In the genomic region with DNA sequence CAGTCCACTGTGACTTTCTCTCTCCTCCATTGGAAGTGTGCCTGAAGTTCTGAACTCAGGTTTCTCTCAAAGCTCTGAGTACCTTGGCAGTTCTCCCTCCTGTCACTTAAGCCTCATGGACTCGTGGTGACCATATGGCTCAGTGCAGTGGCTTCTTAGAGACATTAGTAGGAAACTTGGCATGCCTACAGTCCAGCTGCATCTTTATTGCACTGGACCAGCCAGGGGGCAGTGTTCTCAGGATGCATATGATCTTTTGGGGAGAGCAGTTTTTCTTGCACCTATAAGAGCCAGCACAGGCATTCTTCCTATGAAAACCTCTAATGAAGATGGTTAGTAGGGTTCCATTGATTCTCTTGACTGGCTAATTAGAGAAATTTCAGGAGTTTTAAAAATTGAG, we compare ENCODE assay signal across 21 cellular contexts. TPM values are rescaled to one million over a fixed set of nuclear protein-coding genes. Genes with fewer than 3 reads are reported as not detected.
DNase-seq lines count a peak whose midpoint lies in the region; ATAC-seq, FAIRE-seq and TF ChIP-seq lines count a peak whose summit lies in the region.
"Had no signal": no experiment of that assay in that cellular context is flagged by ENCODE, and none has a peak within 500 bp of the region (broad histone marks: within the 10 kb centered on the region; RNA-seq: fewer than 3 reads in every experiment).

No MANE protein-coding gene starts in this region.

- in situ Hi-C loops in HepG2 (cut with HindIII; ENCODE audit: extremely low pct_ligation_motif_present, low pct_unique_long_range_greater_than_20kb): loop anchor here (10.0 kb wide), 1 partner anchor 945 kb away; no protein-coding TSS in a partner anchor

- CTCF ChIA-PET in HepG2 (lab: Yijun Ruan, JAX; ENCODE audit: low intra/inter-chr PET ratio, low total read pairs) (no interaction called here), PC-3 (lab: Charles Lee) (no interaction called here)
- CTCF ChIA-PET in activated CD8-positive, alpha-beta T cell treated with anti-CD3 and anti-CD28 coated beads for 36 hours (lab: Charles Lee): interaction anchor here (1.9 kb wide), 1 partner anchor 8 kb away, joined by 7 read pairs; no protein-coding TSS in a partner anchor

- H2AFZ ChIP-seq in HepG2 (ENCODE audit: low read length) (no peak overlapping the region), PC-3 (ENCODE audit: low read length) (no peak overlapping the region)

- no peaks in the 10 kb centered on the region for H3K36me3 ChIP-seq in liver (ENCODE audit: control insufficient read depth in 4 of 4, insufficient read depth in 3 of 4, low read depth in 1 of 4, low read length in 3 of 4)
- no peaks in the 10 kb centered on the region for H3K36me3 ChIP-seq in HepG2 (replicated peaks in 1 of 2; ENCODE audit: control insufficient read depth in 1 of 2, insufficient read depth in 2 of 2, low read length in 2 of 2)
- H3K36me3 ChIP-seq in PC-3 (ENCODE audit: low read depth, low read length): no peaks in the 10 kb centered on the region
- no peaks in the 10 kb centered on the region for H3K36me3 ChIP-seq in aorta (ENCODE audit: control insufficient read depth in 1 of 2, insufficient read depth in 2 of 2, low read length in 1 of 2)
- H3K36me3 ChIP-seq: BLaER1, gastroesophageal sphincter, SJSA1 had no signal

- TF ChIP-seq POLR2A in HepG2 (IDR thresholded peaks at IDR 0.05; ENCODE audit: insufficient read depth in 1 of 2, low read depth in 2 of 2, low read length in 2 of 2) (no peak), GM12892 (IDR thresholded peaks at IDR 0.05; ENCODE audit: low read depth, low read length) (no peak)

- no peak overlapping the region for H3K4me3 Mint-ChIP-seq in activated CD8-positive, alpha-beta T cell treated with anti-CD3 and anti-CD28 coated beads for 36 hours
- H3K4me3 Mint-ChIP-seq: activated CD4-positive, alpha-beta memory T cell treated with anti-CD3 and anti-CD28 coated beads, Interleukin-2, amount 10 ng/mL, durations not matched to agents 7 days and 5 days; effector memory CD8-positive, alpha-beta T cell had no signal

- H4K20me1 ChIP-seq in HepG2 (ENCODE audit: insufficient read depth, low read length): no peaks in the 10 kb centered on the region
- H4K20me1 ChIP-seq in PC-3 (ENCODE audit: low read length): no peaks in the 10 kb centered on the region
- H4K20me1 ChIP-seq: BLaER1 had no signal

- peak in 1 of 2 donors; percentile 30 for TF ChIP-seq RAD21 in liver (IDR thresholded peaks at IDR 0.05)
- TF ChIP-seq RAD21 in HepG2 (CRISPR knock-in tag; IDR thresholded peaks at IDR 0.05): no peak

- BruUV-seq in HepG2 (replicated peaks; lab: Mats Ljungman, UMichigan): no TSS peak
- no TSS peak for BruUV-seq in PC-3 (replicated peaks; lab: Mats Ljungman, UMichigan)

- no peaks in the 10 kb centered on the region for H3K36me3 Mint-ChIP-seq in activated CD8-positive, alpha-beta T cell treated with anti-CD3 and anti-CD28 coated beads for 36 hours (ENCODE audit: low read depth)

- ATAC-seq in HepG2: no peak; the same call in 2 of the 3 replicates
- no peak for ATAC-seq in PC-3
- ATAC-seq in aorta (ENCODE audit: low FRiP score): peak; percentile 40
- ATAC-seq in activated CD8-positive, alpha-beta T cell treated with anti-CD3 and anti-CD28 coated beads for 36 hours: no peak
- ATAC-seq: effector memory CD8-positive, alpha-beta T cell; gastroesophageal sphincter had no signal

- H3K27ac ChIP-seq in liver (ENCODE audit: low read depth in 1 of 2, low read length in 2 of 2) (no peak overlapping the region), HepG2 (ENCODE audit: extremely low read length, insufficient read depth, low read length) (no peak overlapping the region), PC-3 (ENCODE audit: low read length) (no peak overlapping the region), aorta (ENCODE audit: low read depth in 1 of 2, low read length in 2 of 2) (no peak overlapping the region)
- H3K27ac ChIP-seq: BLaER1, gastroesophageal sphincter, SJSA1, testis had no signal

- no peak for DNase-seq in HepG2 (ENCODE audit: low spot score)
- no peak for DNase-seq in PC-3
- DNase-seq in fibroblast of pulmonary artery (ENCODE audit: low read depth): no peak
- DNase-seq in aorta: no peak
- no peak for DNase-seq in GM12892 (ENCODE audit: insufficient read length)
- DNase-seq in central memory CD4-positive, alpha-beta T cell: no peak
- no peak for DNase-seq in activated CD8-positive, alpha-beta T cell treated with anti-CD3 and anti-CD28 coated beads for 36 hours
- DNase-seq: activated CD4-positive, alpha-beta memory T cell treated with anti-CD3 and anti-CD28 coated beads, Interleukin-2, amount 10 ng/mL, durations not matched to agents 7 days and 5 days; effector memory CD8-positive, alpha-beta T cell; EL; NCI-H2081; stimulated activated CD4-positive, alpha-beta T cell treated with anti-CD3 and anti-CD28 coated beads, Interleukin-1b, Interleukin-23, amount 100 ng/mL, for 48 hours; stimulated activated CD8-positive, alpha-beta memory T cell treated with anti-CD3 and anti-CD28 coated beads, Interleukin-4, amount 100 ng/mL, for 48 hours; testis had no signal

- 20% methylated on average over 1 of the region's 1 CpG for WGBS in liver
- WGBS in HepG2 (ENCODE audit: low lambda C conversion rate): 0% methylated on average over 1 of the region's 1 CpG
- 4% methylated on average over 1 of the region's 1 CpG for WGBS in aorta, 2 donors

- no peak for TF ChIP-seq EP300 in HepG2 (IDR thresholded peaks at IDR 0.05; ENCODE audit: low read depth in 2 of 2, low read length in 2 of 2)
- TF ChIP-seq EP300 in HepG2 (CRISPR knock-in tag; IDR thresholded peaks at IDR 0.05; ENCODE audit: borderline replicate concordance): no peak

- no peaks in the 10 kb centered on the region for H3F3A ChIP-seq in PC-3 (ENCODE audit: low read length, unreplicated experiment)

- intact Hi-C loops in HepG2 (cut with micrococcal nuclease; ENCODE audit: unreplicated experiment): loop anchor here (10.0 kb wide), 1 partner anchor 935 kb away; no protein-coding TSS in a partner anchor
- intact Hi-C loops in PC-3 (cut with micrococcal nuclease): no loop called here
- intact Hi-C loops in aorta (cut with DNase I): loop anchor here in 1 of 2 donors (10.0 kb wide), 2 partner anchors 345 to 425 kb away; partner anchors contain the start of gene DAAM2
- intact Hi-C loops in activated CD8-positive, alpha-beta T cell treated with anti-CD3 and anti-CD28 coated beads for 36 hours (cut with micrococcal nuclease): no loop called here

- H3K9ac ChIP-seq in liver (ENCODE audit: low read depth in 1 of 2, low read length in 2 of 2): no peak overlapping the region
- H3K9ac ChIP-seq in HepG2 (ENCODE audit: insufficient read depth, low read depth, low read length): no peak overlapping the region
- H3K9ac ChIP-seq in PC-3 (ENCODE audit: low read length): no peak overlapping the region
- H3K9ac ChIP-seq: BLaER1 had no signal

- no peak for FAIRE-seq in HepG2 (lab: Jason Lieb, UNC)
- no peak for FAIRE-seq in GM12892 (lab: Jason Lieb, UNC)
- FAIRE-seq: astrocyte, GM12891, islet of Langerhans had no signal

- H3K4me2 ChIP-seq in HepG2 (ENCODE audit: low read depth, low read length): no peak overlapping the region
- H3K4me2 ChIP-seq in PC-3 (ENCODE audit: low read length): no peak overlapping the region
- H3K4me2 ChIP-seq: BLaER1 had no signal

- H3K9me3 ChIP-seq in liver (ENCODE audit: control insufficient read depth in 4 of 4, low read length in 3 of 4): no peaks in the 10 kb centered on the region
- no peaks in the 10 kb centered on the region for H3K9me3 ChIP-seq in HepG2 (ENCODE audit: low read length)
- H3K9me3 ChIP-seq in PC-3 (ENCODE audit: low read length): no peaks in the 10 kb centered on the region
- no peaks in the 10 kb centered on the region for H3K9me3 ChIP-seq in aorta (ENCODE audit: control insufficient read depth, low read length)
- H3K9me3 ChIP-seq: BLaER1, gastroesophageal sphincter, SJSA1, testis had no signal

- H3K4me1 ChIP-seq in liver (ENCODE audit: control insufficient read depth in 4 of 4, insufficient read depth in 4 of 4, low read length in 3 of 4): peaks cover 3 to 14% (median 9%) of the 10 kb centered on the region in 4 donors
- no peaks in the 10 kb centered on the region for H3K4me1 ChIP-seq in HepG2 (ENCODE audit: insufficient read depth, low read length)
- H3K4me1 ChIP-seq in PC-3 (ENCODE audit: insufficient read depth, low read length): peaks cover 5% of the 10 kb centered on the region; the same call in 1 of the 2 replicates
- H3K4me1 ChIP-seq in aorta (ENCODE audit: control insufficient read depth in 1 of 2, insufficient read depth in 2 of 2, low read length in 2 of 2): peaks cover 0 to 4% of the 10 kb centered on the region in 2 donors
- H3K4me1 ChIP-seq: BLaER1, gastroesophageal sphincter had no signal

- H3K27ac Mint-ChIP-seq in activated CD8-positive, alpha-beta T cell treated with anti-CD3 and anti-CD28 coated beads for 36 hours: no peak overlapping the region
- H3K27ac Mint-ChIP-seq: activated CD4-positive, alpha-beta memory T cell treated with anti-CD3 and anti-CD28 coated beads, Interleukin-2, amount 10 ng/mL, durations not matched to agents 7 days and 5 days; effector memory CD8-positive, alpha-beta T cell had no signal

- POLR2A ChIA-PET in HepG2 (lab: Yijun Ruan, JAX): no interaction called here
- POLR2A ChIA-PET in PC-3 (lab: Charles Lee; ENCODE audit: unreplicated experiment): no interaction called here
- POLR2A ChIA-PET in activated CD8-positive, alpha-beta T cell treated with anti-CD3 and anti-CD28 coated beads for 36 hours (lab: Charles Lee): no interaction called here

- H3K4me3 ChIP-seq in liver (ENCODE audit: low read depth in 1 of 3, low read length in 3 of 3) (no peak overlapping the region), HepG2 (replicated peaks in 1 of 3; ENCODE audit: insufficient read depth in 1 of 3, low read depth in 2 of 3, low read length in 3 of 3) (no peak overlapping the region), PC-3 (ENCODE audit: low read length) (no peak overlapping the region), fibroblast of pulmonary artery (replicated peaks; ENCODE audit: low read depth, low read length) (no peak overlapping the region), aorta (ENCODE audit: low read length in 2 of 2) (no peak overlapping the region)
- H3K4me3 ChIP-seq: BLaER1, gastroesophageal sphincter, SJSA1, testis had no signal

- H3K79me2 ChIP-seq in HepG2 (ENCODE audit: insufficient read depth, low read length) (no peaks in the 10 kb centered on the region), PC-3 (ENCODE audit: low read length) (no peaks in the 10 kb centered on the region)

- H3K9me3 Mint-ChIP-seq in activated CD8-positive, alpha-beta T cell treated with anti-CD3 and anti-CD28 coated beads for 36 hours: no peaks in the 10 kb centered on the region
- H3K9me3 Mint-ChIP-seq: activated CD4-positive, alpha-beta memory T cell treated with anti-CD3 and anti-CD28 coated beads, Interleukin-2, amount 10 ng/mL, durations not matched to agents 7 days and 5 days; effector memory CD8-positive, alpha-beta T cell had no signal

- H3K4me1 Mint-ChIP-seq in activated CD8-positive, alpha-beta T cell treated with anti-CD3 and anti-CD28 coated beads for 36 hours (ENCODE audit: low read depth): no peaks in the 10 kb centered on the region
- H3K4me1 Mint-ChIP-seq: activated CD4-positive, alpha-beta memory T cell treated with anti-CD3 and anti-CD28 coated beads, Interleukin-2, amount 10 ng/mL, durations not matched to agents 7 days and 5 days had no signal

- TF ChIP-seq CTCF in liver (IDR thresholded peaks at IDR 0.05; ENCODE audit: low read depth, low read length, missing input control): peak; percentile 5
- TF ChIP-seq CTCF in HepG2 (CRISPR knock-in tag; IDR thresholded peaks at IDR 0.05): no peak
- TF ChIP-seq CTCF in PC-3 (conservative IDR thresholded peaks at IDR 0.05; ENCODE audit: low read depth, low read length): peak; percentile 39
- TF ChIP-seq CTCF in fibroblast of pulmonary artery (IDR thresholded peaks at IDR 0.05; ENCODE audit: low read length, missing control alignments): peak; percentile 30
- no peak for TF ChIP-seq CTCF in activated CD8-positive, alpha-beta T cell treated with anti-CD3 and anti-CD28 coated beads for 36 hours (IDR thresholded peaks at IDR 0.05)

- no peaks in the 10 kb centered on the region for H3K27me3 ChIP-seq in liver (ENCODE audit: control insufficient read depth in 4 of 4, insufficient read depth in 4 of 4, low read length in 3 of 4)
- H3K27me3 ChIP-seq in HepG2 (ENCODE audit: control insufficient read depth in 1 of 2, insufficient read depth in 2 of 2, low read length in 2 of 2): no peaks in the 10 kb centered on the region
- H3K27me3 ChIP-seq in PC-3 (ENCODE audit: low read length): peaks cover 15% of the 10 kb centered on the region
- H3K27me3 ChIP-seq in aorta (ENCODE audit: control insufficient read depth in 1 of 2, insufficient read depth in 2 of 2, low read length in 1 of 2): no peaks in the 10 kb centered on the region
- H3K27me3 ChIP-seq: BLaER1, gastroesophageal sphincter, SJSA1, testis had no signal

- peaks cover 8% of the 10 kb centered on the region for H3K27me3 Mint-ChIP-seq in activated CD8-positive, alpha-beta T cell treated with anti-CD3 and anti-CD28 coated beads for 36 hours

- no peaks in the 10 kb centered on the region for H3K9me2 ChIP-seq in PC-3 (replicated peaks; ENCODE audit: low read length)

RNA-seq across cellular contexts. Expression of gene KCNK16, which starts 47.5 kb away (rescaled TPM):
- total RNA-seq in liver (not detected), HepG2 (2016; rRNA removed; fragmentation: Illumina TruSeq; extraction: Trizol) (not detected in 2 replicates), PC-3 (2014; rRNA removed) (not detected in 2 replicates), aorta (not detected)
- polyA plus RNA-seq in liver (not detected), HepG2 (2011; rRNA removed) (not detected in 2 replicates), aorta (not detected)
- not detected in 2 replicates for total RNA-seq in HepG2 (2016; cell fraction: cytosol; rRNA removed; fragmentation: Illumina TruSeq; extraction: Trizol; ENCODE audit: low read depth)
- not detected in 2 replicates for total RNA-seq in HepG2 (2016; cell fraction: insoluble cytoplasmic fraction; rRNA removed; fragmentation: Illumina TruSeq; extraction: Trizol)
- total RNA-seq in HepG2 (2016; cell fraction: membrane; rRNA removed; fragmentation: Illumina TruSeq; extraction: Trizol): not detected in 2 replicates
- total RNA-seq in HepG2 (2016; cell fraction: nucleus; rRNA removed; fragmentation: Illumina TruSeq; extraction: Trizol): not detected in 2 replicates
- polyA plus RNA-seq in HepG2 (2011; cell fraction: cytosol; rRNA removed): not detected in 2 replicates
- not detected in 2 replicates for polyA plus RNA-seq in HepG2 (2011; cell fraction: nucleus; rRNA removed)
- polyA plus RNA-seq in HepG2 (2012): not detected in 2 replicates
- not detected in 2 replicates for polyA plus RNA-seq in HepG2 (2016; cell fraction: cytosol; fragmentation: Illumina TruSeq; extraction: Trizol; ENCODE audit: low read depth)
- polyA plus RNA-seq in HepG2 (2016; cell fraction: insoluble cytoplasmic fraction; fragmentation: Illumina TruSeq; extraction: Trizol; ENCODE audit: low read depth): not detected in 2 replicates
- polyA plus RNA-seq in HepG2 (2016; cell fraction: membrane; fragmentation: Illumina TruSeq; extraction: Trizol; ENCODE audit: low read depth): not detected in 2 replicates
- not detected in 2 replicates for polyA plus RNA-seq in HepG2 (2016; cell fraction: nucleus; fragmentation: Illumina TruSeq; extraction: Trizol; ENCODE audit: insufficient read depth, low read depth)
- not detected in 2 replicates for polyA minus RNA-seq in HepG2 (2011; rRNA and poly(A)+ RNA removed; ENCODE audit: low replicate concordance)
- not detected in 2 replicates for polyA minus RNA-seq in HepG2 (2011; cell fraction: cytosol; rRNA and poly(A)+ RNA removed)
- polyA minus RNA-seq in HepG2 (2011; cell fraction: nucleus; rRNA and poly(A)+ RNA removed): not detected in 2 replicates
- not detected for polyA plus RNA-seq in GM12892 (2012; ENCODE audit: missing spikeins)
- not detected for total RNA-seq in activated CD8-positive, alpha-beta T cell treated with anti-CD3 and anti-CD28 coated beads for 36 hours
- total RNA-seq: activated CD4-positive, alpha-beta memory T cell treated with anti-CD3 and anti-CD28 coated beads, Interleukin-2, amount 10 ng/mL, durations not matched to agents 7 days and 5 days; astrocyte; gastroesophageal sphincter; SJSA1; testis had no signal

RNA-seq across cellular contexts. Expression of gene KCNK17, which starts 55.8 kb away (rescaled TPM):
- total RNA-seq in liver (1 to 10 TPM in 1 of 2 donors, under 1 TPM in 1; 0.19 to 1.9 TPM), HepG2 (2016; rRNA removed; fragmentation: Illumina TruSeq; extraction: Trizol) (not detected in 2 replicates), PC-3 (2014; rRNA removed) (not detected in 2 replicates), aorta (10 to 100 TPM in 1 of 2 donors, 1 to 10 TPM in 1; 1.6 to 10.4 TPM)
- polyA plus RNA-seq in liver (under 1 TPM; 0.36 to 0.63 TPM), HepG2 (2011; rRNA removed) (not detected in 2 replicates), aorta (10 to 100 TPM in 1 of 2 donors, 1 to 10 TPM in 1; 3.0 to 12.8 TPM)
- not detected in 2 replicates for total RNA-seq in HepG2 (2016; cell fraction: cytosol; rRNA removed; fragmentation: Illumina TruSeq; extraction: Trizol; ENCODE audit: low read depth)
- total RNA-seq in HepG2 (2016; cell fraction: insoluble cytoplasmic fraction; rRNA removed; fragmentation: Illumina TruSeq; extraction: Trizol): not detected in 2 replicates
- total RNA-seq in HepG2 (2016; cell fraction: membrane; rRNA removed; fragmentation: Illumina TruSeq; extraction: Trizol): not detected in 2 replicates
- not detected in 2 replicates for total RNA-seq in HepG2 (2016; cell fraction: nucleus; rRNA removed; fragmentation: Illumina TruSeq; extraction: Trizol)
- polyA plus RNA-seq in HepG2 (2011; cell fraction: cytosol; rRNA removed): not detected in 2 replicates
- polyA plus RNA-seq in HepG2 (2011; cell fraction: nucleus; rRNA removed): not detected in 2 replicates
- polyA plus RNA-seq in HepG2 (2012): not detected in 2 replicates
- polyA plus RNA-seq in HepG2 (2016; cell fraction: cytosol; fragmentation: Illumina TruSeq; extraction: Trizol; ENCODE audit: low read depth): not detected in 2 replicates
- polyA plus RNA-seq in HepG2 (2016; cell fraction: insoluble cytoplasmic fraction; fragmentation: Illumina TruSeq; extraction: Trizol; ENCODE audit: low read depth): not detected in 2 replicates
- polyA plus RNA-seq in HepG2 (2016; cell fraction: membrane; fragmentation: Illumina TruSeq; extraction: Trizol; ENCODE audit: low read depth): not detected in 2 replicates
- not detected in 2 replicates for polyA plus RNA-seq in HepG2 (2016; cell fraction: nucleus; fragmentation: Illumina TruSeq; extraction: Trizol; ENCODE audit: insufficient read depth, low read depth)
- polyA minus RNA-seq in HepG2 (2011; rRNA and poly(A)+ RNA removed; ENCODE audit: low replicate concordance): not detected in 2 replicates
- polyA minus RNA-seq in HepG2 (2011; cell fraction: cytosol; rRNA and poly(A)+ RNA removed): not detected in 2 replicates
- polyA minus RNA-seq in HepG2 (2011; cell fraction: nucleus; rRNA and poly(A)+ RNA removed): not detected in 2 replicates
- polyA plus RNA-seq in GM12892 (2012; ENCODE audit: missing spikeins): not detected
- total RNA-seq in activated CD8-positive, alpha-beta T cell treated with anti-CD3 and anti-CD28 coated beads for 36 hours: not detected
- total RNA-seq: activated CD4-positive, alpha-beta memory T cell treated with anti-CD3 and anti-CD28 coated beads, Interleukin-2, amount 10 ng/mL, durations not matched to agents 7 days and 5 days; astrocyte; SJSA1 had no signal

Comparison
In these comparisons a context has a peak if more than half of its experiments do, and no peak if none do; other contexts are left out.
1. CTCF ChIP-seq: peak in liver (single experiment), PC-3 (single experiment) and fibroblast of pulmonary artery (single experiment); none in HepG2 (single experiment) and activated CD8-positive, alpha-beta T cell treated with anti-CD3 and anti-CD28 coated beads for 36 hours (single experiment).